9 cellular contexts compared by ENCODE assay signal in the genomic region with DNA sequence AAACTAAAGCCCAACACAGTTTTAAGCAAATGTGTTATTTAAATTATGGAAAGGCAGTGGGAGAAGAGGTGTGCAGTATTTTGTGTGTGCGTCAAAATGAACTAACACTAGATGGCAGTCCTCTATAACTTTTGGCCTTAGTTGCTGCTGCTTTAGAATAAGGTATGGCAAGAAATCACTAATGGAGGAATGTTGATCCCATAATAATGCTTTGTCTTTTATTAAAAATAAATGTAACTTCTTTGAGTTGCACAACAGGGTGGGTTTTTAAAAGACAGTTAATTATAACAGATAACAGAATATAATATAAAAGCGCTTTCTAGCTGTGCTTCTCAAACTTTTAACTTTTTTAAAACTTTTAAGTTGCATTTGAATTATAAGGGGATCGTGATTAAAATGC. TPM values are rescaled to one million over a fixed set of nuclear protein-coding genes. Genes with fewer than 3 reads are reported as not detected.
DNase-seq lines count a peak whose midpoint lies in the region; ATAC-seq, FAIRE-seq and TF ChIP-seq lines count a peak whose summit lies in the region.
"Had no signal": no experiment of that assay in that cellular context is flagged by ENCODE, and none has a peak within 500 bp of the region (broad histone marks: within the 10 kb centered on the region; RNA-seq: fewer than 3 reads in every experiment).

No MANE protein-coding gene starts in this region.

- H3K36me3 ChIP-seq in small intestine (ENCODE audit: control insufficient read depth in 2 of 2, insufficient read depth in 2 of 2, low read length in 2 of 2), result no peaks in the 10 kb centered on the region

- H3K4me3 ChIP-seq in small intestine (ENCODE audit: low read depth in 1 of 2, low read length in 2 of 2), result no peak overlapping the region

- no peaks in the 10 kb centered on the region for H3K27me3 ChIP-seq in small intestine (ENCODE audit: control insufficient read depth in 2 of 2, insufficient read depth in 2 of 2, low read length in 2 of 2)

- no peaks in the 10 kb centered on the region for H3K9me3 ChIP-seq in small intestine (ENCODE audit: control insufficient read depth, low read depth)

- intact Hi-C loops in Right ventricle myocardium superior (cut with DNase I) (no loop called here), Right ventricle myocardium inferior (cut with DNase I) (loop anchor here (5.0 kb wide), 1 partner anchor 747 kb away; no protein-coding TSS in a partner anchor), sciatic nerve (cut with DNase I) (no loop called here)

- H3K27ac Mint-ChIP-seq in glutamatergic neuron (ENCODE audit: unreplicated experiment), result no peak overlapping the region
- H3K27ac Mint-ChIP-seq: effector memory CD8-positive, alpha-beta T cell had no signal

- H3K4me1 Mint-ChIP-seq in glutamatergic neuron (ENCODE audit: low read depth, unreplicated experiment), result no peaks in the 10 kb centered on the region

- 66 to 70% (median 69%) methylated on average over 3 of the region's 3 CpGs for WGBS in small intestine, 3 donors

- H3K4me3 Mint-ChIP-seq in glutamatergic neuron (ENCODE audit: unreplicated experiment), result no peak overlapping the region
- H3K4me3 Mint-ChIP-seq: effector memory CD8-positive, alpha-beta T cell had no signal

- H3K36me3 Mint-ChIP-seq in glutamatergic neuron (ENCODE audit: unreplicated experiment), result no peaks in the 10 kb centered on the region

- H3K9me3 Mint-ChIP-seq in glutamatergic neuron (ENCODE audit: unreplicated experiment), result peaks cover 3% of the 10 kb centered on the region
- H3K9me3 Mint-ChIP-seq: effector memory CD8-positive, alpha-beta T cell had no signal

- H3K27me3 Mint-ChIP-seq in glutamatergic neuron (ENCODE audit: unreplicated experiment), result no peaks in the 10 kb centered on the region
- H3K27me3 Mint-ChIP-seq: effector memory CD8-positive, alpha-beta T cell had no signal

- no peaks in the 10 kb centered on the region for H3K4me1 ChIP-seq in small intestine (ENCODE audit: control insufficient read depth in 2 of 2, insufficient read depth in 1 of 2, low read depth in 1 of 2, low read length in 1 of 2)

- peak; percentile 48 for TF ChIP-seq CTCF in glutamatergic neuron (IDR thresholded peaks at IDR 0.05; ENCODE audit: partially characterized antibody, unreplicated experiment)

- DNase-seq in Right ventricle myocardium superior, result no peak
- DNase-seq in Right ventricle myocardium inferior (ENCODE audit: missing footprints), result no peak
- DNase-seq in NCI-H1105 treated with DMSO at 0.1 percent for 48 hours (lab: John Stamatoyannopoulos, UW), result peak; percentile 67
- DNase-seq in glutamatergic neuron, result no peak
- peak; percentile 44 for DNase-seq in small intestine
- DNase-seq in sciatic nerve (ENCODE audit: low spot score), result no peak

- ATAC-seq in Right ventricle myocardium superior (ENCODE audit: poor library complexity) (peak; percentile 53), Right ventricle myocardium inferior (no peak), HG02610 (IDR thresholded peaks at IDR 0.05; ENCODE audit: unreplicated experiment) (peak; percentile 63), sciatic nerve (no peak)
- ATAC-seq: effector memory CD8-positive, alpha-beta T cell had no signal

- FAIRE-seq in TTC549 (lab: Jason Lieb, UNC), result peak; percentile 94
- peak; percentile 53 for FAIRE-seq in small intestine (lab: Jason Lieb, UNC)

- no peak overlapping the region for H3K27ac ChIP-seq in small intestine (ENCODE audit: low read depth in 1 of 2, low read length in 1 of 2)

RNA-seq across cellular contexts. Expression of a gene that starts 56.4 kb away (rescaled TPM):
- total RNA-seq in Right ventricle myocardium superior (8.7 TPM), Right ventricle myocardium inferior (10.2 TPM), glutamatergic neuron (ENCODE audit: unreplicated experiment) (21.1 TPM), sciatic nerve (43.8 TPM)
- polyA plus RNA-seq in small intestine, result 1 to 10 TPM; 2.0 to 3.5 (median 2.4) TPM

Comparison
In these comparisons a context has a peak if more than half of its experiments do, and no peak if none do; other contexts are left out.
1. ATAC-seq: peak in Right ventricle myocardium superior (single experiment) and HG02610 (single experiment); none in Right ventricle myocardium inferior (single experiment) and sciatic nerve (single experiment).
2. DNase-seq: peak in NCI-H1105 treated with DMSO at 0.1 percent for 48 hours (single experiment) and small intestine (single experiment); none in Right ventricle myocardium superior (single experiment), Right ventricle myocardium inferior (single experiment), glutamatergic neuron (single experiment) and sciatic nerve (single experiment).